ENCODE assay signal across 9 cellular contexts in the genomic region with DNA sequence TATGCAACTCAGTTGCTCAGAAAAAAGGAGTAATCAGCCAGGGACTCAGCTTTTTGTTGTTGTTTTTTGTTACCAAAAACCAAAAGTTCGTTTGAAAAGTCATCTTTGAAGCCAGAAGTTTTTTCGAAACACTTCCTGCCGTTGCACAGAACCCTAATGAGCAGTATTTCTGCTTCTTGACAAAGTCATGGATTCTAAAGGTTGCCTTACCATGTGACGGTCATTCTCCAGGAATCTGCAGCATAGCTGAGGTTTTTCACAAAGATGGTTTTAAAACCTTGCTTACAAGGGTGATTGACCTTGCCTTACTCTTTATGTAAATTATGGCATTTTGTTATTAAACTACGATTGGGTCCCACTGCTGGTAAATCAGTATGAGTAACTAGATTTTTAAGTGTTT.
DNase-seq lines count a peak whose midpoint lies in the region; ATAC-seq and TF ChIP-seq lines count a peak whose summit lies in the region.
"Had no signal": no experiment of that assay in that cellular context is flagged by ENCODE, and none has a peak within 500 bp of the region (broad histone marks: within the 10 kb centered on the region; RNA-seq: fewer than 3 reads in every experiment).

No MANE protein-coding gene starts in this region.

- no peak for TF ChIP-seq CTCF in neutrophil (IDR thresholded peaks at IDR 0.05)

- H3K4me3 ChIP-seq in neutrophil (ENCODE audit: low read depth in 1 of 2, low read length in 1 of 2) = peak overlapping the region; percentile 83 to 96

- H3K9me3 ChIP-seq in neutrophil = no peaks in the 10 kb centered on the region

- peaks cover 55 to 56% of the 10 kb centered on the region in 2 experiments for H3K4me1 ChIP-seq in neutrophil (ENCODE audit: control insufficient read depth in 1 of 2, insufficient read depth in 1 of 2, low read depth in 1 of 2, low read length in 1 of 2)

- H3K27me3 ChIP-seq in neutrophil = no peaks in the 10 kb centered on the region

- peaks cover 13% of the 10 kb centered on the region for H3K36me3 ChIP-seq in neutrophil

- H3K27ac ChIP-seq in epithelial cell of prostate (peak overlapping the region; percentile 79), neutrophil (peak overlapping the region; percentile 91)

- ATAC-seq in HG03095 (IDR thresholded peaks at IDR 0.05; ENCODE audit: unreplicated experiment) = no peak

- peak; percentile 32 for DNase-seq in AG20443 (ENCODE audit: low spot score)
- peak; percentile 6 to 44 for DNase-seq in NOMO-1 (lab: John Stamatoyannopoulos, UW; ENCODE audit: unreplicated experiment in 2 of 2)
- DNase-seq in epithelial cell of prostate (ENCODE audit: low read depth, low spot score) = no peak
- no peak for DNase-seq in DMS153 (lab: John Stamatoyannopoulos, UW)
- no peak for DNase-seq in NCI-H774 (lab: John Stamatoyannopoulos, UW)
- no peak for DNase-seq in HuH-7.5 (ENCODE audit: low spot score)
- DNase-seq: Karpas-422 had no signal

Comparison
In these comparisons a context has a peak if more than half of its experiments do, and no peak if none do; other contexts are left out.
1. DNase-seq: peak in AG20443 (single experiment) and NOMO-1 (2 of 2); none in epithelial cell of prostate (single experiment), DMS153 (single experiment), NCI-H774 (single experiment) and HuH-7.5 (single experiment).